Comparison of ENCODE assay signal across 28 cellular contexts in genomic region chr7:146262527-146262926, GRCh38.
"Had no signal": no experiment of that assay in that cellular context is flagged by ENCODE, and none has a peak within 500 bp of the region (broad histone marks: within the 10 kb centered on the region; RNA-seq: fewer than 3 reads in every experiment).

No MANE protein-coding gene starts in this region.

- H3K36me3 ChIP-seq: colonic mucosa, esophagus muscularis mucosa, esophagus squamous epithelium, gastrocnemius medialis, gastroesophageal sphincter, heart left ventricle, heart right ventricle had no signal

- DNase-seq: colonic mucosa; cortex of kidney; dermis blood vessel endothelial cell; dorsolateral prefrontal cortex; effector CD4-positive, alpha-beta T cell; effector CD8-positive, alpha-beta T cell; effector memory CD4-positive, alpha-beta T cell; effector memory CD8-positive, alpha-beta T cell; endodermal cell; erythroblast; esophagus squamous epithelium; foreskin fibroblast; foreskin keratinocyte; foreskin melanocyte; gastrocnemius medialis; glutamatergic neuron; head of caudate nucleus; heart left ventricle; heart right ventricle had no signal

- H3K4me1 ChIP-seq: colonic mucosa, esophagus muscularis mucosa, esophagus squamous epithelium, foreskin keratinocyte, gastrocnemius medialis, gastroesophageal sphincter, heart left ventricle, heart right ventricle had no signal

- FAIRE-seq: colon, endometrium, endothelial cell of umbilical vein, frontal cortex had no signal

- H3K4me3 ChIP-seq: colonic mucosa, coronary artery, dorsolateral prefrontal cortex, esophagus muscularis mucosa, esophagus squamous epithelium, gastrocnemius medialis, gastroesophageal sphincter, heart left ventricle, heart right ventricle had no signal

- H3K27ac ChIP-seq: colonic mucosa, coronary artery, dorsolateral prefrontal cortex, epithelial cell of prostate, esophagus muscularis mucosa, esophagus squamous epithelium, foreskin keratinocyte, gastrocnemius medialis, gastroesophageal sphincter, heart left ventricle, heart right ventricle had no signal

- ATAC-seq: effector memory CD8-positive, alpha-beta T cell; esophagus mucosa; foreskin keratinocyte; gastrocnemius medialis; gastroesophageal sphincter; heart left ventricle; heart right ventricle had no signal

- H3K27me3 ChIP-seq: colonic mucosa, dorsolateral prefrontal cortex, esophagus muscularis mucosa, esophagus squamous epithelium, foreskin keratinocyte, gastrocnemius medialis, gastroesophageal sphincter, heart left ventricle, heart right ventricle had no signal

- H3K9me3 ChIP-seq: colonic mucosa, esophagus muscularis mucosa, gastrocnemius medialis, gastroesophageal sphincter had no signal
